ENCODE assay signal across 8 cellular contexts in the genomic region with DNA sequence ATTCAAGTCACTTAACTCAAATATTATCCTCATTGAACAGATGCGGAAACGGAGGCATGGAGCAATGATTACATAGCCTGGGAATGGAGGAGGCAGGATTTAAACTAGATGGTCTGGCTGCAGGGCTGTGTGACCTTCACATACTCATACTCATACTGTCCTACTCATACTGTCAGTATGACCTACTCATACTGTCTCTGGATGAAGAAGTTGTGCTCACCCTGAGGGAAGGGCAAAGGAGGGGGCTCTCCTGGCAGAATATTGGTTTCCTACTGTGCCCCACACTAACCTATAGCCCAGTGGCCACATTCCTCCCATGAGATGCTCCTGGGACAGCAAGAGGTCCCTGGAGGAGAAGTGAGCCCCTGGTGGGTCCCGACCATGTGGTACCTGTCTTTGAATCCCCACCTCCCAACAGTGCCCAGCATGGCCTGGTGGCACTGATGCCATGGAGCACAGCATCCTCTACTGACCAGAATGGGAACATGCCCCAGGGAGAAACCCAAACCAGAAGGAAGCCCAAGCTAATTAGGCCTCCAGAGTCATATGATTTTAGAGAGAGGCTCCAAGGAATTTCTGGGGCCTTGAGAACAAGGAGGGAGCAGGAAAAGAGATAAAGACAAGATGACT.
DNase-seq lines count a peak whose midpoint lies in the region; ATAC-seq and TF ChIP-seq lines count a peak whose summit lies in the region.

No MANE protein-coding gene starts in this region.

- peaks cover 36% of the 10 kb centered on the region for H3K27me3 ChIP-seq in left ventricle myocardium inferior (ENCODE audit: low read depth)

- no peaks in the 10 kb centered on the region for H3K9me3 ChIP-seq in left ventricle myocardium inferior (replicated peaks)

- no peaks in the 10 kb centered on the region for H3K4me1 ChIP-seq in left ventricle myocardium inferior

- ATAC-seq in GM21423 (IDR thresholded peaks at IDR 0.05; ENCODE audit: unreplicated experiment), result no peak
- ATAC-seq in GM18517 (IDR thresholded peaks at IDR 0.05; ENCODE audit: unreplicated experiment), result no peak
- no peak for ATAC-seq in GM18519 (IDR thresholded peaks at IDR 0.05; ENCODE audit: low FRiP score, unreplicated experiment)

- no peak overlapping the region for H3K4me3 ChIP-seq in left ventricle myocardium inferior

- no peaks in the 10 kb centered on the region for H3K36me3 ChIP-seq in left ventricle myocardium inferior

- TF ChIP-seq CTCF in 22Rv1 (IDR thresholded peaks at IDR 0.05) (peak; percentile 33), left ventricle myocardium inferior (IDR thresholded peaks at IDR 0.05; ENCODE audit: borderline replicate concordance) (peak; percentile 69)

- intact Hi-C loops in left ventricle myocardium inferior (cut with micrococcal nuclease), result no loop called here

- H3K27ac ChIP-seq in 22Rv1 (no peak overlapping the region), left ventricle myocardium inferior (replicated peaks) (no peak overlapping the region)

- DNase-seq in Daoy (ENCODE audit: low read depth), result peak; percentile 48
- DNase-seq in NCI-H526 treated with DMSO at 0.1 percent for 48 hours (lab: John Stamatoyannopoulos, UW), result peak; percentile 38
- DNase-seq in left ventricle myocardium inferior, result no peak
- no peak for DNase-seq in T-helper 1 cell

Comparison
In these comparisons a context has a peak if more than half of its experiments do, and no peak if none do; other contexts are left out.
1. DNase-seq: peak in Daoy (single experiment) and NCI-H526 treated with DMSO at 0.1 percent for 48 hours (single experiment); none in left ventricle myocardium inferior (single experiment) and T-helper 1 cell (0 of 5).